In genomic region chr9:71237051-71237450, GRCh38 we compare ENCODE assay signal across 34 cellular contexts.
"Had no signal": no experiment of that assay in that cellular context is flagged by ENCODE, and none has a peak within 500 bp of the region (broad histone marks: within the 10 kb centered on the region; RNA-seq: fewer than 3 reads in every experiment).

No MANE protein-coding gene starts in this region.

- H3K4me1 ChIP-seq: adrenal gland, ascending aorta, body of pancreas, breast epithelium had no signal

- H3K27me3 ChIP-seq: adrenal gland, ascending aorta, body of pancreas, brain microvascular endothelial cell, breast epithelium, cardiac muscle cell had no signal

- H3K4me3 ChIP-seq: adrenal gland, ascending aorta, body of pancreas, breast epithelium, cardiac muscle cell had no signal

- H3K36me3 ChIP-seq: adrenal gland, ascending aorta, brain microvascular endothelial cell, breast epithelium, cardiac muscle cell had no signal

- DNase-seq: activated effector memory CD4-positive, alpha-beta T cell treated with anti-CD3 and anti-CD28 coated beads, Interleukin-2, amount 50 U/mL, for 16 hours; activated effector memory CD4-positive, alpha-beta T cell treated with Interleukin-2 at 50 U/mL for 16 hours; activated gamma-delta T cell; activated gamma-delta T cell treated with Interleukin-2 at 50 U/mL for 16 hours; activated naive CD4-positive, alpha-beta T cell; activated naive CD4-positive, alpha-beta T cell treated with anti-CD3 and anti-CD28 coated beads for 36 hours; activated naive CD4-positive, alpha-beta T cell treated with anti-CD3 and anti-CD28 coated beads, Interleukin-2, amount 10 ng/mL, durations not matched to agents 7 days and 5 days; activated naive CD4-positive, alpha-beta T cell treated with anti-CD3 and anti-CD28 coated beads, Interleukin-2, amount 50 U/mL, for 16 hours; activated naive CD4-positive, alpha-beta T cell treated with Interleukin-2 at 50 U/mL for 16 hours; activated naive CD8-positive, alpha-beta T cell treated with anti-CD3 and anti-CD28 coated beads for 36 hours; activated naive CD8-positive, alpha-beta T cell treated with anti-CD3 and anti-CD28 coated beads, Interleukin-2, amount 10 ng/mL, durations not matched to agents 7 days and 5 days; activated naive CD8-positive, alpha-beta T cell treated with anti-CD3 and anti-CD28 coated beads, Interleukin-2, amount 50 U/mL, for 24 hours; activated T-cell treated with anti-CD3 and anti-CD28 coated beads, Interleukin-2, amount 50 U/mL, for 1 hour; activated T-cell treated with anti-CD3 and anti-CD28 coated beads, Interleukin-2, amount 50 U/mL, for 24 hours; activated T-cell treated with anti-CD3 and anti-CD28 coated beads, Interleukin-2, amount 50 U/mL, for 4 hours; activated T-cell treated with anti-CD3 and anti-CD28 coated beads, Interleukin-2, amount 50 U/mL, for 48 hours; activated T-cell treated with anti-CD3 and anti-CD28 coated beads, Interleukin-2, amount 50 U/mL, for 72 hours; adrenal gland; amniotic stem cell; amygdala; anterior cingulate cortex; aorta; body of pancreas; brain microvascular endothelial cell; caudate nucleus; central memory CD4-positive, alpha-beta T cell; cerebellar nuclear complex had no signal

- ATAC-seq: activated naive CD4-positive, alpha-beta T cell treated with anti-CD3 and anti-CD28 coated beads, Interleukin-2, amount 50 U/mL, for 72 hours; activated naive CD8-positive, alpha-beta T cell treated with anti-CD3 and anti-CD28 coated beads, Interleukin-2, amount 50 U/mL, for 24 hours; activated T-cell treated with anti-CD3 and anti-CD28 coated beads, Interleukin-2, amount 50 U/mL, for 4 hours; activated T-cell treated with anti-CD3 and anti-CD28 coated beads, Interleukin-2, amount 50 U/mL, for 72 hours; activated T-helper 17 cell treated with anti-CD3 and anti-CD28 coated beads, Interleukin-2, amount 50 U/mL, for 72 hours; body of pancreas had no signal

- H3K27ac ChIP-seq: adrenal gland, ascending aorta, body of pancreas, brain microvascular endothelial cell, breast epithelium, cardiac muscle cell had no signal

- H3K9me3 ChIP-seq: adrenal gland, ascending aorta, body of pancreas, breast epithelium had no signal

- FAIRE-seq: astrocyte, bronchial epithelial cell had no signal
